ENCODE assay signal across 11 cellular contexts in genomic region chr7:41045556-41046123, GRCh38.
DNase-seq lines count a peak whose midpoint lies in the region; ATAC-seq and TF ChIP-seq lines count a peak whose summit lies in the region.
"Had no signal": no experiment of that assay in that cellular context is flagged by ENCODE, and none has a peak within 500 bp of the region (broad histone marks: within the 10 kb centered on the region; RNA-seq: fewer than 3 reads in every experiment).

No MANE protein-coding gene starts in this region.

- DNase-seq in Calu3 (peak; percentile 86), HT-29 (ENCODE audit: low spot score) (peak; percentile 80), SK-N-SH (no peak), left lung (peak; percentile 54 to 56), natural killer cell (no peak), activated gamma-delta T cell treated with Interleukin-2 at 50 U/mL for 16 hours (no peak)
- DNase-seq in activated CD4-positive, alpha-beta T cell treated with anti-CD3 and anti-CD28 coated beads for 36 hours = no peak
- DNase-seq in activated naive CD4-positive, alpha-beta T cell treated with anti-CD3 and anti-CD28 coated beads, Interleukin-2, amount 50 U/mL, for 72 hours (ENCODE audit: low spot score in 2 of 2) = no peak
- DNase-seq: activated CD4-positive, CD25-positive, alpha-beta regulatory T cell treated with anti-CD3 and anti-CD28 coated beads, Interleukin-2, amount 50 U/mL, for 72 hours had no signal

- no peak overlapping the region for H3K9ac ChIP-seq in SK-N-SH

- WGBS in SK-N-SH (ENCODE audit: low lambda C conversion rate) = 87% methylated on average over 3 of the region's 3 CpGs

- no peaks in the 10 kb centered on the region for H3K79me2 ChIP-seq in SK-N-SH (ENCODE audit: insufficient read depth)

- no TSS peak for BruUV-seq in Calu3 (replicated peaks; lab: Mats Ljungman, UMichigan)

- H3K36me3 ChIP-seq in SK-N-SH (replicated peaks in 1 of 2; ENCODE audit: control insufficient read depth in 1 of 2, insufficient read depth in 2 of 2, low read length in 1 of 2) = peaks cover 0 to 12% of the 10 kb centered on the region in 2 experiments
- H3K36me3 ChIP-seq in left lung = no peaks in the 10 kb centered on the region
- H3K36me3 ChIP-seq: adrenal gland had no signal

- H3K27me3 ChIP-seq in SK-N-SH (ENCODE audit: insufficient read depth) (no peaks in the 10 kb centered on the region), left lung (no peaks in the 10 kb centered on the region)
- H3K27me3 ChIP-seq: adrenal gland had no signal

- no peaks in the 10 kb centered on the region for H3K9me2 ChIP-seq in SK-N-SH

- H3F3A ChIP-seq in SK-N-SH (replicated peaks; ENCODE audit: insufficient read depth) = no peaks in the 10 kb centered on the region

- peak; percentile 97 for ATAC-seq in left lung
- no peak for ATAC-seq in natural killer cell
- no peak for ATAC-seq in activated CD4-positive, alpha-beta T cell treated with anti-CD3 and anti-CD28 coated beads for 36 hours
- ATAC-seq in activated naive CD4-positive, alpha-beta T cell treated with anti-CD3 and anti-CD28 coated beads, Interleukin-2, amount 50 U/mL, for 72 hours = no peak

- CTCF ChIA-PET in Calu3 (lab: Charles Lee) (interaction anchor here (0.6 to 3.6 kb wide), 10 partner anchors 38 to 686 kb away, joined by 3 to 33 read pairs (median 4); partner anchors contain the start of gene INHBA), SK-N-SH (lab: Yijun Ruan, JAX) (interaction anchor here (0.9 to 4.0 kb wide), 7 partner anchors 11 to 677 kb away, joined by 3 to 20 read pairs (median 5); no protein-coding TSS in a partner anchor)
- CTCF ChIA-PET in activated CD4-positive, alpha-beta T cell treated with anti-CD3 and anti-CD28 coated beads for 36 hours (lab: Charles Lee) = no interaction called here

- intact Hi-C loops in Calu3 (cut with micrococcal nuclease; ENCODE audit: unreplicated experiment) = loop anchor here (1.0 to 10.0 kb wide), 10 partner anchors 39 to 811 kb away; no protein-coding TSS in a partner anchor
- intact Hi-C loops in left lung (cut with DNase I) = no loop called here
- intact Hi-C loops in natural killer cell (cut with micrococcal nuclease) = no loop called here
- intact Hi-C loops in activated CD4-positive, alpha-beta T cell treated with anti-CD3 and anti-CD28 coated beads for 36 hours (cut with DNase I, micrococcal nuclease) = no loop called here

- peaks cover 54% of the 10 kb centered on the region for H3K4me1 Mint-ChIP-seq in Calu3 (ENCODE audit: low read depth, unreplicated experiment)
- H3K4me1 Mint-ChIP-seq in natural killer cell = no peaks in the 10 kb centered on the region
- H3K4me1 Mint-ChIP-seq in activated CD4-positive, alpha-beta T cell treated with anti-CD3 and anti-CD28 coated beads for 36 hours = no peaks in the 10 kb centered on the region

- H3K4me3 Mint-ChIP-seq in Calu3 (ENCODE audit: low read depth, unreplicated experiment) (no peak overlapping the region), natural killer cell (no peak overlapping the region)
- H3K4me3 Mint-ChIP-seq in activated CD4-positive, alpha-beta T cell treated with anti-CD3 and anti-CD28 coated beads for 36 hours = no peak overlapping the region
- H3K4me3 Mint-ChIP-seq: neural crest cell had no signal

- H3K27me3 Mint-ChIP-seq in Calu3 (ENCODE audit: unreplicated experiment) (no peaks in the 10 kb centered on the region), natural killer cell (ENCODE audit: low read depth in 2 of 2) (no peaks in the 10 kb centered on the region)
- H3K27me3 Mint-ChIP-seq in activated CD4-positive, alpha-beta T cell treated with anti-CD3 and anti-CD28 coated beads for 36 hours = no peaks in the 10 kb centered on the region

- H3K4me2 ChIP-seq in SK-N-SH = peak overlapping the region; percentile 5; the same call in 1 of the 2 replicates

- TF ChIP-seq CTCF in Calu3 (IDR thresholded peaks at IDR 0.05; ENCODE audit: unreplicated experiment) = peak; percentile 88
- peak; percentile 32 for TF ChIP-seq CTCF in SK-N-SH (IDR thresholded peaks at IDR 0.05)
- TF ChIP-seq CTCF in left lung (IDR thresholded peaks at IDR 0.05) = no peak
- TF ChIP-seq CTCF in natural killer cell (IDR thresholded peaks at IDR 0.05) = no peak

- H3K4me1 ChIP-seq in SK-N-SH (ENCODE audit: control insufficient read depth in 1 of 2, insufficient read depth in 2 of 2, low read depth in 1 of 2, low read length in 1 of 2) = peaks cover 10 to 19% of the 10 kb centered on the region in 2 experiments; a peak in 3 of 4 replicates
- no peaks in the 10 kb centered on the region for H3K4me1 ChIP-seq in left lung
- H3K4me1 ChIP-seq: adrenal gland had no signal

- H3K9me3 ChIP-seq in SK-N-SH = peaks cover 6% of the 10 kb centered on the region; the same call in 1 of the 2 replicates
- peaks cover 0 to 10% of the 10 kb centered on the region in 2 donors for H3K9me3 ChIP-seq in left lung
- H3K9me3 ChIP-seq: adrenal gland had no signal

- H3K4me3 ChIP-seq in SK-N-SH (ENCODE audit: low read depth in 2 of 2, low read length in 1 of 2) (no peak overlapping the region), left lung (no peak overlapping the region)
- H3K4me3 ChIP-seq: adrenal gland had no signal

- peak overlapping the region; percentile 66 for H3K27ac Mint-ChIP-seq in Calu3 (ENCODE audit: unreplicated experiment)
- H3K27ac Mint-ChIP-seq in natural killer cell = no peak overlapping the region
- H3K27ac Mint-ChIP-seq in activated CD4-positive, alpha-beta T cell treated with anti-CD3 and anti-CD28 coated beads for 36 hours = no peak overlapping the region
- no peak overlapping the region for H3K27ac Mint-ChIP-seq in activated naive CD4-positive, alpha-beta T cell treated with anti-CD3 and anti-CD28 coated beads, Interleukin-2, amount 50 U/mL, for 72 hours

- POLR2A ChIA-PET in SK-N-SH (lab: Yijun Ruan, JAX) = no interaction called here
- POLR2A ChIA-PET in activated CD4-positive, alpha-beta T cell treated with anti-CD3 and anti-CD28 coated beads for 36 hours (lab: Charles Lee) = no interaction called here

- peak; percentile 67 for TF ChIP-seq RAD21 in SK-N-SH (IDR thresholded peaks at IDR 0.05; ENCODE audit: low read length)

- no peak overlapping the region for H2AFZ ChIP-seq in SK-N-SH (ENCODE audit: low read depth)

- H3K9me3 Mint-ChIP-seq in Calu3 (ENCODE audit: low read depth, unreplicated experiment) = peaks cover 8% of the 10 kb centered on the region
- peaks cover 0 to 5% of the 10 kb centered on the region in 2 donors for H3K9me3 Mint-ChIP-seq in natural killer cell
- H3K9me3 Mint-ChIP-seq in activated CD4-positive, alpha-beta T cell treated with anti-CD3 and anti-CD28 coated beads for 36 hours (ENCODE audit: low read depth) = peaks cover 7% of the 10 kb centered on the region
- H3K9me3 Mint-ChIP-seq in activated naive CD4-positive, alpha-beta T cell treated with anti-CD3 and anti-CD28 coated beads, Interleukin-2, amount 50 U/mL, for 72 hours = peaks cover 16 to 21% of the 10 kb centered on the region in 2 donors

- no peak for TF ChIP-seq EP300 in SK-N-SH (IDR thresholded peaks at IDR 0.05; ENCODE audit: borderline replicate concordance in 1 of 2, low read depth in 1 of 2, low read length in 1 of 2)

- H3K36me3 Mint-ChIP-seq in Calu3 (ENCODE audit: insufficient read depth, unreplicated experiment) = peaks cover 14% of the 10 kb centered on the region
- H3K36me3 Mint-ChIP-seq in natural killer cell = no peaks in the 10 kb centered on the region
- H3K36me3 Mint-ChIP-seq in activated CD4-positive, alpha-beta T cell treated with anti-CD3 and anti-CD28 coated beads for 36 hours (ENCODE audit: low read depth) = no peaks in the 10 kb centered on the region
- no peaks in the 10 kb centered on the region for H3K36me3 Mint-ChIP-seq in activated naive CD4-positive, alpha-beta T cell treated with anti-CD3 and anti-CD28 coated beads, Interleukin-2, amount 50 U/mL, for 72 hours

- no peaks in the 10 kb centered on the region for H4K20me1 ChIP-seq in SK-N-SH (ENCODE audit: insufficient read depth)

- peak overlapping the region in 1 of 2 experiments; percentile 37; a peak in 1 of 4 replicates for H3K27ac ChIP-seq in SK-N-SH (ENCODE audit: low read depth in 2 of 2, low read length in 1 of 2)
- H3K27ac ChIP-seq in left lung = no peak overlapping the region

TF ChIP-seq in SK-N-SH, 30 proteins besides CTCF, POLR2A, EP300 and RAD21:
- no peak for TF ChIP-seq ZBTB33 (IDR thresholded peaks at IDR 0.05; ENCODE audit: borderline replicate concordance, low read depth)
- peak; percentile 49 for TF ChIP-seq SMC3 (IDR thresholded peaks at IDR 0.05; ENCODE audit: low read depth, low read length)
- TF ChIP-seq POLR2AphosphoS5 (IDR thresholded peaks at IDR 0.05; ENCODE audit: low read depth, low read length) = no peak
- no peak for TF ChIP-seq MAX (IDR thresholded peaks at IDR 0.05; ENCODE audit: low read depth)

Comparison
In these comparisons a context has a peak if more than half of its experiments do, and no peak if none do; other contexts are left out.
1. DNase-seq: peak in Calu3 (single experiment), HT-29 (single experiment) and left lung (2 of 2); none in SK-N-SH (single experiment), natural killer cell (single experiment), activated CD4-positive, alpha-beta T cell treated with anti-CD3 and anti-CD28 coated beads for 36 hours (single experiment), activated naive CD4-positive, alpha-beta T cell treated with anti-CD3 and anti-CD28 coated beads, Interleukin-2, amount 50 U/mL, for 72 hours (0 of 2) and activated gamma-delta T cell treated with Interleukin-2 at 50 U/mL for 16 hours (single experiment).
2. CTCF ChIP-seq: peak in Calu3 (single experiment) and SK-N-SH (single experiment); none in left lung (0 of 2) and natural killer cell (single experiment).